Comparison of ENCODE assay signal across 8 cellular contexts in the genomic region with DNA sequence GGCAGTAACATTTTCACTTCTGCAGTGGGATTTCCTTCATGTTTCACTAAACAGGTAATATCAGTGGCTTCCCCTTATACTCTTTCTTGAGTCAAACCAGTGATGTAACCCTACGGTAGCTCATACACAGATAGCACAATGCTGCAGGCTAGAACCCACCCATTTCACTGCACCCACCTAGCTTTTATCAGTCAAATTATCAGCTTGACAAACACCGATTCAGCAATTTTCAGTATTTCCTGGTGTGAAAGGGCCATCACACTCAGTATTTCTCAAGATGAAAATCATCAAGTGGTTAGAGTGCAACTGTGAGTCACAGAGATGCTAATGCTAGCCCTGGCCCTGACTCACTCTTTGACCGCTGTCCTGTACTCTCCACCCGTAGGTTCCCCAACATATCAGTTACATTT.
DNase-seq lines count a peak whose midpoint lies in the region; ATAC-seq and TF ChIP-seq lines count a peak whose summit lies in the region.

No MANE protein-coding gene starts in this region.

- no peak overlapping the region for H3K27ac Mint-ChIP-seq in endothelial cell (ENCODE audit: unreplicated experiment)

- peaks cover 4% of the 10 kb centered on the region for H3K4me1 ChIP-seq in RWPE2 (ENCODE audit: insufficient read depth, poor library complexity, severe bottlenecking)
- H3K4me1 ChIP-seq in vagina: no peaks in the 10 kb centered on the region

- H3K4me3 ChIP-seq in RWPE2 (ENCODE audit: severe bottlenecking) (no peak overlapping the region), fibroblast of villous mesenchyme (ENCODE audit: low read depth, low read length) (no peak overlapping the region), vagina (no peak overlapping the region)

- H3K9me3 Mint-ChIP-seq in endothelial cell (ENCODE audit: unreplicated experiment): no peaks in the 10 kb centered on the region

- H3K36me3 Mint-ChIP-seq in endothelial cell (ENCODE audit: low read depth, unreplicated experiment): no peaks in the 10 kb centered on the region

- TF ChIP-seq CTCF in RWPE2 (IDR thresholded peaks at IDR 0.05; ENCODE audit: poor library complexity, severe bottlenecking) (no peak), fibroblast of villous mesenchyme (IDR thresholded peaks at IDR 0.05; ENCODE audit: insufficient read depth, low read depth, low read length) (no peak), endothelial cell (IDR thresholded peaks at IDR 0.05; ENCODE audit: unreplicated experiment) (no peak), vagina (IDR thresholded peaks at IDR 0.05) (no peak)

- no peak for TF ChIP-seq POLR2A in vagina (IDR thresholded peaks at IDR 0.05)

- H3K27ac ChIP-seq in RWPE2 (ENCODE audit: poor library complexity, severe bottlenecking) (peak overlapping the region; percentile 35), vagina (no peak overlapping the region)

- H3K9me3 ChIP-seq in RWPE2 (ENCODE audit: severe bottlenecking) (no peaks in the 10 kb centered on the region), vagina (no peaks in the 10 kb centered on the region)

- H3K27me3 ChIP-seq in RWPE2 (ENCODE audit: insufficient read depth, poor library complexity, severe bottlenecking) (no peaks in the 10 kb centered on the region), vagina (no peaks in the 10 kb centered on the region)

- ATAC-seq in HG02884 (IDR thresholded peaks at IDR 0.05; ENCODE audit: unreplicated experiment) (peak; percentile 54), RWPE2 (ENCODE audit: low read depth) (peak; percentile 100), Right ventricle myocardium inferior (no peak)

- H3K36me3 ChIP-seq in RWPE2 (ENCODE audit: low read depth) (no peaks in the 10 kb centered on the region), vagina (no peaks in the 10 kb centered on the region)

- H3K27me3 Mint-ChIP-seq in endothelial cell (ENCODE audit: unreplicated experiment): no peaks in the 10 kb centered on the region

- peaks cover 3% of the 10 kb centered on the region for H3K4me1 Mint-ChIP-seq in endothelial cell (ENCODE audit: unreplicated experiment)

- DNase-seq in SIG-M5 treated with dmso at 0.1 percent for 504 hours (lab: John Stamatoyannopoulos, UW; ENCODE audit: unreplicated experiment) (peak; percentile 26), SIG-M5 (lab: John Stamatoyannopoulos, UW) (no peak), RWPE2 (ENCODE audit: low spot score) (no peak), fibroblast of villous mesenchyme (ENCODE audit: low read depth) (peak; percentile 58), endothelial cell (ENCODE audit: low spot score) (no peak), vagina (ENCODE audit: extremely low spot score in 2 of 2) (no peak), Right ventricle myocardium inferior (ENCODE audit: missing footprints) (no peak)

- no peak overlapping the region for H3K4me3 Mint-ChIP-seq in endothelial cell (ENCODE audit: unreplicated experiment)

- intact Hi-C loops in vagina (cut with DNase I) (no loop called here), Right ventricle myocardium inferior (cut with DNase I) (no loop called here)

Comparison
In these comparisons a context has a peak if more than half of its experiments do, and no peak if none do; other contexts are left out.
1. DNase-seq: peak in SIG-M5 treated with dmso at 0.1 percent for 504 hours (single experiment) and fibroblast of villous mesenchyme (single experiment); none in SIG-M5 (single experiment), RWPE2 (single experiment), endothelial cell (single experiment), vagina (0 of 2) and Right ventricle myocardium inferior (single experiment).